In the genomic region with DNA sequence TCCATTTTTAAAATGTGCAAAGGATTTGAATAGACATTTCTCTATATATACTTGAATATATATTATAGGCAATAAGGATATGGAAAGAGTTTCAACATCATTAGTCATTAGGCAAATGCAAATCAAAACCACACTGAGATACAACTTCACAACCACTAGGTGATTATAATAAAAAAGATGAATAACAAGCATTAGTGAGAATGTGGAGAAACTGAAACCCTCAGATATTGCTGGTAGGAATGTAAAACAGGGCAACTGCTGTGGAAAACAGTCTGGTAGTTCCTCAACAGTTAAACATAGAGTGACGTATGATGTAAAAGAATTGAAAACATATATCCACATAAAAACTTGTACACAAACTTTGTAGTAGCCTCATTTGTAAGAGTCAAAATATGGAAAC, we compare ENCODE assay signal across 20 cellular contexts. TPM values are rescaled to one million over a fixed set of nuclear protein-coding genes. Genes with fewer than 3 reads are reported as not detected.
DNase-seq lines count a peak whose midpoint lies in the region; ATAC-seq, FAIRE-seq and TF ChIP-seq lines count a peak whose summit lies in the region.
"Had no signal": no experiment of that assay in that cellular context is flagged by ENCODE, and none has a peak within 500 bp of the region (broad histone marks: within the 10 kb centered on the region; RNA-seq: fewer than 3 reads in every experiment).

No MANE protein-coding gene starts in this region.

- no peak for FAIRE-seq in GM12878 (lab: Jason Lieb, UNC)

- H3K79me2 ChIP-seq in GM12878 (ENCODE audit: control insufficient read depth, insufficient read depth, low read length) (no peaks in the 10 kb centered on the region), GM23248 (ENCODE audit: insufficient read depth) (no peaks in the 10 kb centered on the region), smooth muscle cell (ENCODE audit: low read depth) (no peaks in the 10 kb centered on the region)

- peaks cover 27% of the 10 kb centered on the region for H3K4me1 ChIP-seq in GM12878 (ENCODE audit: control insufficient read depth, insufficient read depth, low read length)
- H3K4me1 ChIP-seq in GM23248 (ENCODE audit: insufficient read depth): no peaks in the 10 kb centered on the region
- peaks cover 8 to 17% of the 10 kb centered on the region in 2 donors for H3K4me1 ChIP-seq in naive thymus-derived CD4-positive, alpha-beta T cell (ENCODE audit: control insufficient read depth in 2 of 2, insufficient read depth in 2 of 2, low read length in 2 of 2)
- no peaks in the 10 kb centered on the region for H3K4me1 ChIP-seq in smooth muscle cell (ENCODE audit: low read depth)

- SMC1A ChIA-PET in GM12878 (lab: Charles Lee; ENCODE audit: uncharacterized antibody, unreplicated experiment): interaction anchor here (19.9 kb wide), 1 partner anchor 17 kb away, joined by 619 read pairs; no protein-coding TSS in a partner anchor

- H3K4me2 ChIP-seq in GM12878 (ENCODE audit: control insufficient read depth, insufficient read depth) (no peak overlapping the region), GM23248 (ENCODE audit: unreplicated experiment) (no peak overlapping the region), smooth muscle cell (no peak overlapping the region)
- H3K4me2 ChIP-seq: KMS-11 had no signal

- intact Hi-C loops in GM12878 (cut with micrococcal nuclease; ENCODE audit: unreplicated experiment): no loop called here
- intact Hi-C loops in naive thymus-derived CD4-positive, alpha-beta T cell (cut with micrococcal nuclease): no loop called here

- WGBS in GM12878 (ENCODE audit: insufficient coverage, insufficient replicate concordance, low lambda C conversion rate, missing lambda C conversion rate): 58% methylated on average over 1 of the region's 1 CpG
- 79 to 89% methylated on average over 1 of the region's 1 CpG for whole genome bisulfite sequencing in GM23248 (ENCODE audit: low coverage in 1 of 2, low lambda C conversion rate in 2 of 2, missing lambda C conversion rate in 2 of 2), 2 experiments
- 91% methylated on average over 1 of the region's 1 CpG for WGBS in smooth muscle cell (ENCODE audit: low lambda C conversion rate)

- BruUV-seq in GM12878 (replicated peaks; lab: Mats Ljungman, UMichigan): no TSS peak

- H4K20me1 ChIP-seq in GM12878 (ENCODE audit: control insufficient read depth, insufficient read depth): no peaks in the 10 kb centered on the region
- no peaks in the 10 kb centered on the region for H4K20me1 ChIP-seq in GM23248 (ENCODE audit: insufficient read depth)
- H4K20me1 ChIP-seq in smooth muscle cell (ENCODE audit: low read depth): no peaks in the 10 kb centered on the region

- no peaks in the 10 kb centered on the region for H3K9me2 ChIP-seq in GM23248 (ENCODE audit: insufficient read depth)

- H3K36me3 ChIP-seq in GM12878 (ENCODE audit: control insufficient read depth in 2 of 2, insufficient read depth in 2 of 2, low read length in 1 of 2) (no peaks in the 10 kb centered on the region), GM23248 (ENCODE audit: low read depth) (no peaks in the 10 kb centered on the region), smooth muscle cell (ENCODE audit: low read depth) (no peaks in the 10 kb centered on the region)
- no peaks in the 10 kb centered on the region for H3K36me3 ChIP-seq in naive thymus-derived CD4-positive, alpha-beta T cell (ENCODE audit: control insufficient read depth in 2 of 3, insufficient read depth in 3 of 3, low read length in 3 of 3)

- H3F3A ChIP-seq in GM23248 (ENCODE audit: insufficient read depth) (no peaks in the 10 kb centered on the region), smooth muscle cell (ENCODE audit: low read depth) (no peaks in the 10 kb centered on the region)

- TF ChIP-seq POLR2A in GM12878 (IDR thresholded peaks at IDR 0.05; ENCODE audit: low read depth, low read length): no peak

- no peak for DNase-seq in activated CD4-positive, CD25-positive, alpha-beta regulatory T cell (lab: John Stamatoyannopoulos, UW)
- no peak for DNase-seq in activated naive CD4-positive, alpha-beta T cell treated with anti-CD3 and anti-CD28 coated beads, Interleukin-2, amount 10 ng/mL, durations not matched to agents 7 days and 5 days
- no peak for DNase-seq in GM12878 (ENCODE audit: low read depth, low spot score)
- no peak for DNase-seq in GM23248
- DNase-seq in naive thymus-derived CD4-positive, alpha-beta T cell: no peak
- no peak for DNase-seq in smooth muscle cell (lab: John Stamatoyannopoulos, UW; ENCODE audit: unreplicated experiment)
- DNase-seq: 8988T; Calu3; CD4-positive, alpha-beta memory T cell; DMS53; H7; NCI-H1092 treated with DMSO at 0.1 percent for 48 hours; NCI-H1694; NCI-H345; NCI-H526 treated with DMSO at 0.1 percent for 48 hours; SHP77 had no signal

- H3K27ac ChIP-seq in GM12878 (ENCODE audit: control insufficient read depth, insufficient read depth): no peak overlapping the region
- H3K27ac ChIP-seq in GM23248: no peak overlapping the region
- H3K27ac ChIP-seq in naive thymus-derived CD4-positive, alpha-beta T cell (ENCODE audit: low read depth, low read length): no peak overlapping the region
- no peak overlapping the region for H3K27ac ChIP-seq in smooth muscle cell (ENCODE audit: low read depth)
- H3K27ac ChIP-seq: KMS-11 had no signal

- CTCF ChIA-PET in activated naive CD4-positive, alpha-beta T cell treated with anti-CD3 and anti-CD28 coated beads, Interleukin-2, amount 10 ng/mL, durations not matched to agents 7 days and 5 days (lab: Charles Lee): no interaction called here
- CTCF ChIA-PET in GM12878 (lab: Yijun Ruan, JAX): no interaction called here
- CTCF ChIA-PET in naive thymus-derived CD4-positive, alpha-beta T cell (lab: Charles Lee): no interaction called here

- peak; percentile 71 to 77 for ATAC-seq in activated CD4-positive, CD25-positive, alpha-beta regulatory T cell treated with anti-CD3 and anti-CD28 coated beads, Interleukin-2, amount 50 U/mL, for 24 hours
- ATAC-seq in GM12878: no peak
- ATAC-seq in naive thymus-derived CD4-positive, alpha-beta T cell: no peak

- H3K4me3 Mint-ChIP-seq in activated naive CD4-positive, alpha-beta T cell treated with anti-CD3 and anti-CD28 coated beads, Interleukin-2, amount 50 U/mL, for 24 hours: peak overlapping the region; percentile 13
- H3K4me3 Mint-ChIP-seq in activated naive CD4-positive, alpha-beta T cell treated with anti-CD3 and anti-CD28 coated beads, Interleukin-2, amount 10 ng/mL, durations not matched to agents 7 days and 5 days: no peak overlapping the region
- H3K4me3 Mint-ChIP-seq in naive thymus-derived CD4-positive, alpha-beta T cell: no peak overlapping the region
- H3K4me3 Mint-ChIP-seq: CD4-positive, alpha-beta memory T cell had no signal

- H3K27ac Mint-ChIP-seq in activated naive CD4-positive, alpha-beta T cell treated with anti-CD3 and anti-CD28 coated beads, Interleukin-2, amount 50 U/mL, for 24 hours: peak overlapping the region; percentile 96
- H3K27ac Mint-ChIP-seq in activated naive CD4-positive, alpha-beta T cell treated with anti-CD3 and anti-CD28 coated beads, Interleukin-2, amount 10 ng/mL, durations not matched to agents 7 days and 5 days: no peak overlapping the region
- no peak overlapping the region for H3K27ac Mint-ChIP-seq in naive thymus-derived CD4-positive, alpha-beta T cell
- H3K27ac Mint-ChIP-seq: CD4-positive, alpha-beta memory T cell had no signal

- RAD21 ChIA-PET in GM12878 (lab: Charles Lee; ENCODE audit: unreplicated experiment): interaction anchor here (21.5 kb wide), 1 partner anchor 18 kb away, joined by 645 read pairs; no protein-coding TSS in a partner anchor

- H3K36me3 Mint-ChIP-seq in activated naive CD4-positive, alpha-beta T cell treated with anti-CD3 and anti-CD28 coated beads, Interleukin-2, amount 50 U/mL, for 24 hours: peaks cover 6% of the 10 kb centered on the region
- peaks cover 7% of the 10 kb centered on the region for H3K36me3 Mint-ChIP-seq in activated naive CD4-positive, alpha-beta T cell treated with anti-CD3 and anti-CD28 coated beads, Interleukin-2, amount 10 ng/mL, durations not matched to agents 7 days and 5 days
- H3K36me3 Mint-ChIP-seq in naive thymus-derived CD4-positive, alpha-beta T cell: peaks cover 0 to 16% (median 9%) of the 10 kb centered on the region in 5 donors

- TF ChIP-seq CTCF in GM12878 (IDR thresholded peaks at IDR 0.05 in 2 of 3, conservative IDR thresholded peaks at IDR 0.05 in 1 of 3; ENCODE audit: control insufficient read depth in 2 of 3, extremely low read depth in 1 of 3, insufficient read depth in 1 of 3, low read depth in 3 of 3, low read length in 3 of 3) (no peak), smooth muscle cell (IDR thresholded peaks at IDR 0.05; ENCODE audit: borderline replicate concordance, insufficient read depth, poor library complexity, severe bottlenecking) (no peak)

- H3K27me3 ChIP-seq in GM12878 (replicated peaks in 1 of 2; ENCODE audit: control insufficient read depth in 2 of 2, insufficient read depth in 2 of 2, low read length in 1 of 2) (no peaks in the 10 kb centered on the region), GM23248 (replicated peaks; ENCODE audit: insufficient read depth) (no peaks in the 10 kb centered on the region), smooth muscle cell (ENCODE audit: low read depth) (no peaks in the 10 kb centered on the region)
- no peaks in the 10 kb centered on the region for H3K27me3 ChIP-seq in naive thymus-derived CD4-positive, alpha-beta T cell (ENCODE audit: control insufficient read depth in 2 of 2, insufficient read depth in 2 of 2, low read length in 2 of 2)

- peaks cover 18% of the 10 kb centered on the region for H3K9me3 ChIP-seq in GM12878 (replicated peaks; ENCODE audit: control insufficient read depth, insufficient read depth, low read length)
- no peaks in the 10 kb centered on the region for H3K9me3 ChIP-seq in GM23248 (ENCODE audit: low read depth)
- H3K9me3 ChIP-seq in naive thymus-derived CD4-positive, alpha-beta T cell (ENCODE audit: control insufficient read depth in 2 of 3, low read length in 3 of 3): peaks cover 0 to 6% (median 3%) of the 10 kb centered on the region in 3 experiments
- H3K9me3 ChIP-seq in smooth muscle cell (replicated peaks; ENCODE audit: low read depth): peaks cover 9% of the 10 kb centered on the region

- POLR2A ChIA-PET in GM12878 (lab: Charles Lee): interaction anchor here (13.4 kb wide), 1 partner anchor 17 kb away, joined by 385 read pairs; no protein-coding TSS in a partner anchor
- POLR2A ChIA-PET in naive thymus-derived CD4-positive, alpha-beta T cell (lab: Charles Lee): no interaction called here

- H3K4me1 Mint-ChIP-seq in activated naive CD4-positive, alpha-beta T cell treated with anti-CD3 and anti-CD28 coated beads, Interleukin-2, amount 50 U/mL, for 24 hours: peaks cover 27% of the 10 kb centered on the region
- H3K4me1 Mint-ChIP-seq in activated naive CD4-positive, alpha-beta T cell treated with anti-CD3 and anti-CD28 coated beads, Interleukin-2, amount 10 ng/mL, durations not matched to agents 7 days and 5 days: peaks cover 10% of the 10 kb centered on the region
- H3K4me1 Mint-ChIP-seq in naive thymus-derived CD4-positive, alpha-beta T cell: peaks cover 3 to 13% (median 7%) of the 10 kb centered on the region in 7 donors

- peaks cover 20% of the 10 kb centered on the region for H3K9me3 Mint-ChIP-seq in activated naive CD4-positive, alpha-beta T cell treated with anti-CD3 and anti-CD28 coated beads, Interleukin-2, amount 50 U/mL, for 24 hours
- H3K9me3 Mint-ChIP-seq in activated naive CD4-positive, alpha-beta T cell treated with anti-CD3 and anti-CD28 coated beads, Interleukin-2, amount 10 ng/mL, durations not matched to agents 7 days and 5 days: peaks cover 24% of the 10 kb centered on the region
- peaks cover 0 to 44% (median 15%) of the 10 kb centered on the region in 11 donors for H3K9me3 Mint-ChIP-seq in naive thymus-derived CD4-positive, alpha-beta T cell

- TF ChIP-seq RAD21 in GM12878 (IDR thresholded peaks at IDR 0.05; ENCODE audit: insufficient read depth, low read depth, low read length): no peak

- no peak for TF ChIP-seq EP300 in GM12878 (IDR thresholded peaks at IDR 0.05; ENCODE audit: borderline replicate concordance in 1 of 2, control insufficient read depth in 1 of 2, low read depth in 2 of 2, low read length in 2 of 2)

- in situ Hi-C loops in GM12878 (cut with MboI): no loop called here
- in situ Hi-C loops in GM23248 (cut with MboI): no loop called here

- no peak overlapping the region for H3K9ac ChIP-seq in GM12878 (ENCODE audit: control insufficient read depth, insufficient read depth, low read length)
- no peak overlapping the region for H3K9ac ChIP-seq in GM23248
- no peak overlapping the region for H3K9ac ChIP-seq in smooth muscle cell (ENCODE audit: low read depth)
- H3K9ac ChIP-seq: KMS-11 had no signal

- H3K27me3 Mint-ChIP-seq in activated naive CD4-positive, alpha-beta T cell treated with anti-CD3 and anti-CD28 coated beads, Interleukin-2, amount 50 U/mL, for 24 hours: no peaks in the 10 kb centered on the region
- H3K27me3 Mint-ChIP-seq in activated naive CD4-positive, alpha-beta T cell treated with anti-CD3 and anti-CD28 coated beads, Interleukin-2, amount 10 ng/mL, durations not matched to agents 7 days and 5 days: peaks cover 4% of the 10 kb centered on the region
- H3K27me3 Mint-ChIP-seq in naive thymus-derived CD4-positive, alpha-beta T cell: no peaks in the 10 kb centered on the region
- H3K27me3 Mint-ChIP-seq: CD4-positive, alpha-beta memory T cell had no signal

- no peak overlapping the region for H2AFZ ChIP-seq in GM12878 (ENCODE audit: control insufficient read depth, low read depth, low read length)
- no peak overlapping the region for H2AFZ ChIP-seq in GM23248
- H2AFZ ChIP-seq in smooth muscle cell (ENCODE audit: low read depth): no peak overlapping the region

- H3K4me3 ChIP-seq in GM12878 (no peak overlapping the region), GM23248 (no peak overlapping the region), smooth muscle cell (no peak overlapping the region)
- no peak overlapping the region for H3K4me3 ChIP-seq in naive thymus-derived CD4-positive, alpha-beta T cell (ENCODE audit: low read length)

RNA-seq across cellular contexts. Expression of a gene that starts 11.7 kb away (rescaled TPM):
- total RNA-seq in GM12878 (2013; cell fraction: nucleolus; rRNA removed): 55.3 and 58.4 TPM in 2 replicates
- total RNA-seq in GM12878 (2014; rRNA removed): 153 and 158 TPM in 2 replicates
- 94.0 and 99.6 TPM in 2 replicates for total RNA-seq in GM12878 (2014; rRNA removed; fragmentation: Illumina TruSeq; extraction: Trizol)
- 99.8 and 107 TPM in 2 replicates for total RNA-seq in GM12878 (2021)
- 105 TPM for polyA plus RNA-seq in GM12878 (2011; ENCODE audit: low read depth)
- polyA plus RNA-seq in GM12878 (2011; rRNA removed): 53.9 and 98.3 TPM in 2 replicates
- polyA plus RNA-seq in GM12878 (2011; cell fraction: cytosol; rRNA removed): 136 and 190 TPM in 2 replicates
- 87.8 and 92.3 TPM in 2 replicates for polyA plus RNA-seq in GM12878 (2011; cell fraction: nucleus; rRNA removed)
- 86.3 and 91.1 TPM in 2 replicates for polyA plus RNA-seq in GM12878 (2012)
- 30.7 and 93.4 TPM in 2 replicates for polyA plus RNA-seq in GM12878 (2014; fragmentation: Illumina TruSeq; extraction: Trizol)
- polyA plus RNA-seq in GM12878 (2014; fragmentation: Nextera tagmentation; extraction: Ambion mirVana): 10 to 100 TPM in 1 of 2 experiments, 1 to 10 TPM in 1; 10.0 to 30.9 TPM
- polyA plus RNA-seq in GM12878 (2014; rRNA removed): 147 and 176 TPM in 2 replicates
- polyA plus RNA-seq in GM12878 (2016; fragmentation: Nextera tagmentation; extraction: Ambion mirVana): 100 to 1,000 TPM; 133 to 154 TPM
- polyA minus RNA-seq in GM12878 (2011; rRNA and poly(A)+ RNA removed): 18.5 and 50.6 TPM in 2 replicates
- 21.5 and 22.8 TPM in 2 replicates for polyA minus RNA-seq in GM12878 (2011; cell fraction: cytosol; rRNA and poly(A)+ RNA removed)
- polyA minus RNA-seq in GM12878 (2011; cell fraction: nucleus; rRNA and poly(A)+ RNA removed): 22.0 and 37.2 TPM in 2 replicates
- total RNA-seq in GM23248 (2014; rRNA removed; shearing (Covaris generic)): not detected in 2 replicates
- polyA plus RNA-seq in GM23248 (2016; fragmentation: Nextera tagmentation; extraction: Ambion mirVana): 0.56 TPM in 1 of 2 replicates, not detected in the other
- 10 to 100 TPM in 3 of 5 experiments, 1 to 10 TPM in 2; 6.8 to 70.0 (median 10.6) TPM for total RNA-seq in naive thymus-derived CD4-positive, alpha-beta T cell
- 10 to 100 TPM; 24.7 to 26.7 TPM for polyA plus RNA-seq in naive thymus-derived CD4-positive, alpha-beta T cell
- not detected in 2 replicates for total RNA-seq in smooth muscle cell
- polyA plus RNA-seq in smooth muscle cell: not detected in 2 replicates
- total RNA-seq: H7 had no signal
- polyA plus RNA-seq: BJ had no signal

Comparison
In these comparisons a context has a peak if more than half of its experiments do, and no peak if none do; other contexts are left out.
1. ATAC-seq: peak in activated CD4-positive, CD25-positive, alpha-beta regulatory T cell treated with anti-CD3 and anti-CD28 coated beads, Interleukin-2, amount 50 U/mL, for 24 hours (2 of 2); none in GM12878 (single experiment) and naive thymus-derived CD4-positive, alpha-beta T cell (single experiment).